8 cellular contexts compared by ENCODE assay signal in the genomic region with DNA sequence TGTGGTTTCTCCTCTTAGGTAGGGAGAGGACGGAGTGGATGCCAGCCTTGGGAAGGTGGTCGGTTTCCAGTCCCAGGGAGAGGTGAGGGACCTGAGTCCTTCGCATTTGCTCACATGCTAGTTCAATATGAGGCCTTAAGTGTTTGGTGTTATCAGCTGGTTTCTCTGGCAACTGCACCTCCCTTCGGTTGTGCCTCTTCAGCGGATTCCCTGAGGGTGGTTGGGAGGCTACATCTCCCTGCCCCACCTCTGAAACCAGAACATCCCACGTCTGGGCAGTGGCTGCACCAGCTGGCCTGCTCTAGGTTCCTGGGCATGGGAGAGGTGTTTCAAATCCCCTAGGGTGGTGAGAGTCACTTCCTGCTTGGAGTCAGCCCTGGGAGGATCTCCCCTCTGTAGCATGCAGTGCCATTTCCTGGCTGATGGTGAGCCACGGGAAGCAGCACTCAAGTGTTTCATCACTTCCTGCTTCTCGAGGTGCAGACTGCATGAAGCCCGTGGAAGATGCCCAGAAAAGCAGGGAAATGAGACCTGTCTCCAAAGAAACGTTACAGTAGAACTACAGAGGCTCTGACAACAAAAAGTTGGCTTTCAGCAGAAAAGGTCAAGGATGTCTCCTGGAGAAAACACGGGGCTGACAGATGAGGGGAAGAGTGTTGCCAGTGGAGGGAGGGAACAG. TPM values are rescaled to one million over a fixed set of nuclear protein-coding genes. Genes with fewer than 3 reads are reported as not detected.
DNase-seq lines count a peak whose midpoint lies in the region; ATAC-seq lines count a peak whose summit lies in the region.

No MANE protein-coding gene starts in this region.

- H3K4me1 Mint-ChIP-seq in activated T-helper 1 cell treated with anti-CD3 and anti-CD28 coated beads, Interleukin-12 subunit alpha, Interleukin-12 subunit beta, Interleukin-2, Interleukin-4 antibody, amounts not matched to agents 30 ng/mL and 10 ng/mL and 1 ng/mL, durations not matched to agents 14 hours and 24 hours and 36 hours (ENCODE audit: low read depth) = peaks cover 30% of the 10 kb centered on the region

- intact Hi-C loops in activated T-helper 1 cell treated with anti-CD3 and anti-CD28 coated beads, Interleukin-12 subunit alpha, Interleukin-12 subunit beta, Interleukin-2, Interleukin-4 antibody, amounts not matched to agents 30 ng/mL and 10 ng/mL and 1 ng/mL, durations not matched to agents 14 hours and 24 hours and 36 hours (cut with micrococcal nuclease) = loop anchor here (2.0 to 5.0 kb wide), 2 partner anchors 21 to 93 kb away; partner anchors contain the start of gene ELOVL1
- intact Hi-C loops in left ventricle myocardium superior (cut with micrococcal nuclease) = no loop called here

- ATAC-seq in left ventricle myocardium superior (peak; percentile 17), HG03045 (IDR thresholded peaks at IDR 0.05; ENCODE audit: unreplicated experiment) (no peak), HG02759 (IDR thresholded peaks at IDR 0.05; ENCODE audit: unreplicated experiment) (no peak)

- peak overlapping the region; percentile 20 for H3K4me3 Mint-ChIP-seq in activated T-helper 1 cell treated with anti-CD3 and anti-CD28 coated beads, Interleukin-12 subunit alpha, Interleukin-12 subunit beta, Interleukin-2, Interleukin-4 antibody, amounts not matched to agents 30 ng/mL and 10 ng/mL and 1 ng/mL, durations not matched to agents 14 hours and 24 hours and 36 hours

- H3K9me3 Mint-ChIP-seq in activated T-helper 1 cell treated with anti-CD3 and anti-CD28 coated beads, Interleukin-12 subunit alpha, Interleukin-12 subunit beta, Interleukin-2, Interleukin-4 antibody, amounts not matched to agents 30 ng/mL and 10 ng/mL and 1 ng/mL, durations not matched to agents 14 hours and 24 hours and 36 hours = peaks cover 5% of the 10 kb centered on the region

- peak; percentile 72 for DNase-seq in EL
- DNase-seq in NAMALWA (ENCODE audit: low spot score) = peak; percentile 37
- peak; percentile 32 for DNase-seq in activated T-helper 1 cell treated with anti-CD3 and anti-CD28 coated beads, Interleukin-12 subunit alpha, Interleukin-12 subunit beta, Interleukin-2, Interleukin-4 antibody, amounts not matched to agents 30 ng/mL and 10 ng/mL and 1 ng/mL, durations not matched to agents 14 hours and 24 hours and 36 hours (ENCODE audit: low spot score)
- no peak for DNase-seq in left ventricle myocardium superior
- peak in 4 of 6 experiments; percentile 7 to 44 (median 34) for DNase-seq in stimulated activated naive CD4-positive, alpha-beta T cell (lab: John Stamatoyannopoulos, UW)
- no peak for DNase-seq in anterior cingulate cortex (lab: John Stamatoyannopoulos, UW)

- H3K36me3 Mint-ChIP-seq in activated T-helper 1 cell treated with anti-CD3 and anti-CD28 coated beads, Interleukin-12 subunit alpha, Interleukin-12 subunit beta, Interleukin-2, Interleukin-4 antibody, amounts not matched to agents 30 ng/mL and 10 ng/mL and 1 ng/mL, durations not matched to agents 14 hours and 24 hours and 36 hours (ENCODE audit: low read depth) = peaks cover 5% of the 10 kb centered on the region

- peak overlapping the region; percentile 96 for H3K27ac Mint-ChIP-seq in activated T-helper 1 cell treated with anti-CD3 and anti-CD28 coated beads, Interleukin-12 subunit alpha, Interleukin-12 subunit beta, Interleukin-2, Interleukin-4 antibody, amounts not matched to agents 30 ng/mL and 10 ng/mL and 1 ng/mL, durations not matched to agents 14 hours and 24 hours and 36 hours

- peaks cover 15% of the 10 kb centered on the region for H3K27me3 Mint-ChIP-seq in activated T-helper 1 cell treated with anti-CD3 and anti-CD28 coated beads, Interleukin-12 subunit alpha, Interleukin-12 subunit beta, Interleukin-2, Interleukin-4 antibody, amounts not matched to agents 30 ng/mL and 10 ng/mL and 1 ng/mL, durations not matched to agents 14 hours and 24 hours and 36 hours (ENCODE audit: insufficient read depth)

RNA-seq across cellular contexts. Expression of gene TMEM125, which starts 4.5 kb away (rescaled TPM):
- total RNA-seq in activated T-helper 1 cell treated with anti-CD3 and anti-CD28 coated beads, Interleukin-12 subunit alpha, Interleukin-12 subunit beta, Interleukin-2, Interleukin-4 antibody, amounts not matched to agents 30 ng/mL and 10 ng/mL and 1 ng/mL, durations not matched to agents 14 hours and 24 hours and 36 hours = not detected in 2 replicates
- total RNA-seq in left ventricle myocardium superior = not detected

RNA-seq across cellular contexts. Expression of gene C1orf210, which starts 11.1 kb away (rescaled TPM):
- total RNA-seq in activated T-helper 1 cell treated with anti-CD3 and anti-CD28 coated beads, Interleukin-12 subunit alpha, Interleukin-12 subunit beta, Interleukin-2, Interleukin-4 antibody, amounts not matched to agents 30 ng/mL and 10 ng/mL and 1 ng/mL, durations not matched to agents 14 hours and 24 hours and 36 hours = not detected in 2 replicates
- not detected for total RNA-seq in left ventricle myocardium superior

RNA-seq across cellular contexts. Expression of gene TIE1, which starts 26.5 kb away (rescaled TPM):
- 0.36 and 0.64 TPM in 2 replicates for total RNA-seq in activated T-helper 1 cell treated with anti-CD3 and anti-CD28 coated beads, Interleukin-12 subunit alpha, Interleukin-12 subunit beta, Interleukin-2, Interleukin-4 antibody, amounts not matched to agents 30 ng/mL and 10 ng/mL and 1 ng/mL, durations not matched to agents 14 hours and 24 hours and 36 hours
- total RNA-seq in left ventricle myocardium superior = 21.9 TPM

Comparison
In these comparisons a context has a peak if more than half of its experiments do, and no peak if none do; other contexts are left out.
1. DNase-seq: peak in EL (single experiment), NAMALWA (single experiment), activated T-helper 1 cell treated with anti-CD3 and anti-CD28 coated beads, Interleukin-12 subunit alpha, Interleukin-12 subunit beta, Interleukin-2, Interleukin-4 antibody, amounts not matched to agents 30 ng/mL and 10 ng/mL and 1 ng/mL, durations not matched to agents 14 hours and 24 hours and 36 hours (single experiment) and stimulated activated naive CD4-positive, alpha-beta T cell (4 of 6); none in left ventricle myocardium superior (single experiment) and anterior cingulate cortex (0 of 58).
2. RNA of gene TIE1, which starts 26.5 kb away (total RNA-seq): 21.9 TPM in left ventricle myocardium superior (single experiment); 0.36 to 0.64 TPM in activated T-helper 1 cell treated with anti-CD3 and anti-CD28 coated beads, Interleukin-12 subunit alpha, Interleukin-12 subunit beta, Interleukin-2, Interleukin-4 antibody, amounts not matched to agents 30 ng/mL and 10 ng/mL and 1 ng/mL, durations not matched to agents 14 hours and 24 hours and 36 hours; every median in the first group is over 10 times any median in the second.